ENCODE assay signal across 16 cellular contexts in the genomic region with DNA sequence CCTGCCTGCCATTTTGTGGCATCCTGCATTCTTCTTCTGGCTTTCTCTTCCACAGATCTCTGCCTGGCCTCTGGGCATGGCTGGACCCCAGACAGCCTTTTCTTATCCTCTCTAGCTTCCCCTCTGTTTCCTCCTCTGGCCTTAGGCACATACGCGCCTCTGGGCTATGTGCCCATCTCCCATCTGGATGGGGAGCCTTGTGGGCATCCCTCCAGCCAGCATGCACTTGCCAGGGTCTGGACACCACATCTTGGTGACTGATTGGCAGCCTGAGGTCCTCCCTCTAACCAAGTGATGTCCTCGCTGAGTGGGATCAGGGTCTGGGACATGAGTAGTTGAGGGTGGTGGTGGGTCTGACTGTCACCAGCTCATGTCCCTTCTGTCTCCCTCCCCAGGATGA. TPM values are rescaled to one million over a fixed set of nuclear protein-coding genes. Genes with fewer than 3 reads are reported as not detected.
DNase-seq lines count a peak whose midpoint lies in the region; ATAC-seq, FAIRE-seq and TF ChIP-seq lines count a peak whose summit lies in the region.
"Had no signal": no experiment of that assay in that cellular context is flagged by ENCODE, and none has a peak within 500 bp of the region (broad histone marks: within the 10 kb centered on the region; RNA-seq: fewer than 3 reads in every experiment).

No MANE protein-coding gene starts in this region.

- TF ChIP-seq RAD21 in HepG2 (CRISPR knock-in tag; IDR thresholded peaks at IDR 0.05), result no peak

- H4K20me1 ChIP-seq in HepG2 (ENCODE audit: insufficient read depth, low read length), result no peaks in the 10 kb centered on the region

- H3K4me3 Mint-ChIP-seq in activated T-cell treated with anti-CD3 and anti-CD28 coated beads, Interleukin-2, amount 50 U/mL, for 72 hours, result no peak overlapping the region
- no peak overlapping the region for H3K4me3 Mint-ChIP-seq in activated T-cell treated with anti-CD3 and anti-CD28 coated beads, Interleukin-2, amount 50 U/mL, for 4 hours
- peak overlapping the region in 1 of 5 experiments; percentile 24 for H3K4me3 Mint-ChIP-seq in brain
- H3K4me3 Mint-ChIP-seq: naive thymus-derived CD8-positive, alpha-beta T cell had no signal

- H3K36me3 Mint-ChIP-seq in activated T-cell treated with anti-CD3 and anti-CD28 coated beads, Interleukin-2, amount 50 U/mL, for 72 hours (ENCODE audit: insufficient read depth in 2 of 2), result peaks cover 2 to 15% of the 10 kb centered on the region in 2 donors
- peaks cover 17% of the 10 kb centered on the region for H3K36me3 Mint-ChIP-seq in activated T-cell treated with anti-CD3 and anti-CD28 coated beads, Interleukin-2, amount 50 U/mL, for 4 hours (ENCODE audit: insufficient read depth)
- peaks cover 14% of the 10 kb centered on the region for H3K36me3 Mint-ChIP-seq in brain

- no peak for DNase-seq in activated T-cell treated with anti-CD3 and anti-CD28 coated beads, Interleukin-2, amount 50 U/mL, for 72 hours
- no peak for DNase-seq in activated T-cell treated with anti-CD3 and anti-CD28 coated beads, Interleukin-2, amount 50 U/mL, for 4 hours
- DNase-seq in lower lobe of right lung, result no peak
- no peak for DNase-seq in transverse colon
- DNase-seq in NCI-H128 (lab: John Stamatoyannopoulos, UW; ENCODE audit: unreplicated experiment), result no peak
- DNase-seq in HepG2 (ENCODE audit: low spot score), result no peak
- DNase-seq in HEK293T (ENCODE audit: extremely low spot score), result no peak
- DNase-seq: activated naive CD4-positive, alpha-beta T cell treated with anti-CD3 and anti-CD28 coated beads, Interleukin-2, amount 50 U/mL, for 16 hours; cerebellar nuclear complex; foreskin keratinocyte; kidney glomerular epithelial cell; naive thymus-derived CD8-positive, alpha-beta T cell; NCI-H146; NK-92 treated with Interleukin-12 subunit alpha and Interleukin-12 subunit beta, amount 100 ng/mL, for 24 hours had no signal

- H3K27me3 Mint-ChIP-seq in activated T-cell treated with anti-CD3 and anti-CD28 coated beads, Interleukin-2, amount 50 U/mL, for 72 hours (ENCODE audit: low read depth), result no peaks in the 10 kb centered on the region
- H3K27me3 Mint-ChIP-seq in activated T-cell treated with anti-CD3 and anti-CD28 coated beads, Interleukin-2, amount 50 U/mL, for 4 hours (ENCODE audit: low read depth), result no peaks in the 10 kb centered on the region
- peaks cover 3% of the 10 kb centered on the region for H3K27me3 Mint-ChIP-seq in brain
- H3K27me3 Mint-ChIP-seq: naive thymus-derived CD8-positive, alpha-beta T cell had no signal

- H3K9me3 ChIP-seq in lower lobe of right lung, result no peaks in the 10 kb centered on the region
- H3K9me3 ChIP-seq in transverse colon, result no peaks in the 10 kb centered on the region
- H3K9me3 ChIP-seq in HepG2 (ENCODE audit: low read length), result no peaks in the 10 kb centered on the region

- no peaks in the 10 kb centered on the region for H3K9me3 Mint-ChIP-seq in activated T-cell treated with anti-CD3 and anti-CD28 coated beads, Interleukin-2, amount 50 U/mL, for 72 hours
- no peaks in the 10 kb centered on the region for H3K9me3 Mint-ChIP-seq in activated T-cell treated with anti-CD3 and anti-CD28 coated beads, Interleukin-2, amount 50 U/mL, for 4 hours
- no peaks in the 10 kb centered on the region for H3K9me3 Mint-ChIP-seq in brain
- H3K9me3 Mint-ChIP-seq: naive thymus-derived CD8-positive, alpha-beta T cell had no signal

- no peak overlapping the region for H2AFZ ChIP-seq in HepG2 (ENCODE audit: low read length)

- H3K4me2 ChIP-seq in HepG2 (ENCODE audit: low read depth, low read length), result no peak overlapping the region

- WGBS in transverse colon (ENCODE audit: low coverage in 1 of 2), 2 donors, result 83 to 91% methylated on average over 3 of the region's 3 CpGs
- WGBS in HepG2 (ENCODE audit: low lambda C conversion rate), result 100% methylated on average over 3 of the region's 3 CpGs

- H3K36me3 ChIP-seq in lower lobe of right lung (peaks cover 69% of the 10 kb centered on the region), transverse colon (no peaks in the 10 kb centered on the region), HepG2 (replicated peaks in 1 of 2; ENCODE audit: control insufficient read depth in 1 of 2, insufficient read depth in 2 of 2, low read length in 2 of 2) (peaks cover 14 to 25% of the 10 kb centered on the region in 2 experiments; a peak in 4 of 5 replicates)

- H3K79me2 ChIP-seq in HepG2 (ENCODE audit: insufficient read depth, low read length), result no peaks in the 10 kb centered on the region

- intact Hi-C loops in lower lobe of right lung (cut with DNase I) (no loop called here), transverse colon (cut with DNase I; ENCODE audit: low total_unique reads) (no loop called here), HepG2 (cut with micrococcal nuclease; ENCODE audit: unreplicated experiment) (no loop called here)

- ATAC-seq in activated T-cell treated with anti-CD3 and anti-CD28 coated beads, Interleukin-2, amount 50 U/mL, for 72 hours (replicated peaks in 1 of 2), result no peak
- ATAC-seq in activated T-cell treated with anti-CD3 and anti-CD28 coated beads, Interleukin-2, amount 50 U/mL, for 4 hours, result no peak
- no peak for ATAC-seq in lower lobe of right lung
- ATAC-seq in HepG2, result no peak
- ATAC-seq: HCT116; naive thymus-derived CD8-positive, alpha-beta T cell had no signal

- H3K4me1 ChIP-seq in lower lobe of right lung (peaks cover 94% of the 10 kb centered on the region), transverse colon (peaks cover 46 to 82% (median 60%) of the 10 kb centered on the region in 4 donors), HepG2 (ENCODE audit: insufficient read depth, low read length) (peaks cover 17% of the 10 kb centered on the region)

- TF ChIP-seq POLR2A in transverse colon (IDR thresholded peaks at IDR 0.05) (no peak), HepG2 (IDR thresholded peaks at IDR 0.05; ENCODE audit: insufficient read depth in 1 of 2, low read depth in 2 of 2, low read length in 2 of 2) (no peak)

- in situ Hi-C loops in transverse colon (cut with MboI; ENCODE audit: low pct_ligation_motif_present in 1 of 4, low pct_unique_long_range_greater_than_20kb in 1 of 4, low sequenced_read_pairs in 3 of 4) (no loop called here), HepG2 (cut with HindIII; ENCODE audit: extremely low pct_ligation_motif_present, low pct_unique_long_range_greater_than_20kb) (no loop called here)

- no peak for TF ChIP-seq EP300 in transverse colon (IDR thresholded peaks at IDR 0.05; ENCODE audit: low read depth)
- TF ChIP-seq EP300 in HepG2 (IDR thresholded peaks at IDR 0.05; ENCODE audit: low read depth in 2 of 2, low read length in 2 of 2), result no peak
- no peak for TF ChIP-seq EP300 in HepG2 (CRISPR knock-in tag; IDR thresholded peaks at IDR 0.05; ENCODE audit: borderline replicate concordance)

- H3K27me3 ChIP-seq in lower lobe of right lung (ENCODE audit: low read depth) (no peaks in the 10 kb centered on the region), transverse colon (no peaks in the 10 kb centered on the region), HepG2 (ENCODE audit: control insufficient read depth in 1 of 2, insufficient read depth in 2 of 2, low read length in 2 of 2) (no peaks in the 10 kb centered on the region)
- H3K27me3 ChIP-seq: foreskin keratinocyte had no signal

- no peak for FAIRE-seq in HepG2 (lab: Jason Lieb, UNC)

- POLR2A ChIA-PET in HepG2 (lab: Yijun Ruan, JAX) (no interaction called here), HEK293T (lab: Yijun Ruan, JAX) (interaction anchor here (1.9 kb wide), 1 partner anchor 13 kb away, joined by 4 read pairs; no protein-coding TSS in a partner anchor)

- no peak for TF ChIP-seq CTCF in brain (conservative IDR thresholded peaks at IDR 0.05)
- TF ChIP-seq CTCF in lower lobe of right lung (IDR thresholded peaks at IDR 0.05), result no peak
- no peak for TF ChIP-seq CTCF in transverse colon (IDR thresholded peaks at IDR 0.05)
- no peak for TF ChIP-seq CTCF in HepG2 (CRISPR knock-in tag; IDR thresholded peaks at IDR 0.05)

- CTCF ChIA-PET in HepG2 (lab: Yijun Ruan, JAX; ENCODE audit: low intra/inter-chr PET ratio, low total read pairs), result no interaction called here
- CTCF ChIA-PET in HEK293T (lab: Yijun Ruan, JAX), result no interaction called here

- BruUV-seq in HepG2 (replicated peaks; lab: Mats Ljungman, UMichigan), result no TSS peak

- peak overlapping the region; percentile 35 for H3K27ac Mint-ChIP-seq in activated T-cell treated with anti-CD3 and anti-CD28 coated beads, Interleukin-2, amount 50 U/mL, for 72 hours
- H3K27ac Mint-ChIP-seq in brain, result peak overlapping the region in 4 of 5 experiments; percentile 60 to 87 (median 72)

- H3K27ac ChIP-seq in lower lobe of right lung (peak overlapping the region; percentile 65), transverse colon (peak overlapping the region; percentile 39 to 86 (median 84)), HepG2 (ENCODE audit: extremely low read length, insufficient read depth, low read length) (no peak overlapping the region)
- H3K27ac ChIP-seq: foreskin keratinocyte had no signal

- H3K4me1 Mint-ChIP-seq in activated T-cell treated with anti-CD3 and anti-CD28 coated beads, Interleukin-2, amount 50 U/mL, for 72 hours (ENCODE audit: low read depth), result peaks cover 27% of the 10 kb centered on the region
- H3K4me1 Mint-ChIP-seq in activated T-cell treated with anti-CD3 and anti-CD28 coated beads, Interleukin-2, amount 50 U/mL, for 4 hours (ENCODE audit: low read depth), result peaks cover 63% of the 10 kb centered on the region
- H3K4me1 Mint-ChIP-seq in brain, result peaks cover 60% of the 10 kb centered on the region

- H3K4me3 ChIP-seq in lower lobe of right lung (no peak overlapping the region), transverse colon (no peak overlapping the region), HepG2 (replicated peaks in 1 of 3; ENCODE audit: insufficient read depth in 1 of 3, low read depth in 2 of 3, low read length in 3 of 3) (no peak overlapping the region)

- H3K9ac ChIP-seq in HepG2 (ENCODE audit: insufficient read depth, low read depth, low read length), result no peak overlapping the region

RNA-seq across cellular contexts. Expression of a gene that starts 12.8 kb away (rescaled TPM):
- 10 to 100 TPM; 14.3 to 15.3 TPM for total RNA-seq in activated T-cell treated with anti-CD3 and anti-CD28 coated beads, Interleukin-2, amount 50 U/mL, for 72 hours
- total RNA-seq in activated T-cell treated with anti-CD3 and anti-CD28 coated beads, Interleukin-2, amount 50 U/mL, for 4 hours, result 10 to 100 TPM in 2 of 3 donors, 1 to 10 TPM in 1; 9.3 to 14.2 (median 13.0) TPM
- polyA plus RNA-seq in brain (ENCODE audit: insufficient read depth, low read depth, low replicate concordance), result 11.3 TPM
- 68.3 TPM for total RNA-seq in lower lobe of right lung
- 10 to 100 TPM in 2 of 4 donors, 1 to 10 TPM in 2; 4.6 to 12.3 (median 9.8) TPM for total RNA-seq in transverse colon
- 3.1 and 3.8 TPM in 2 replicates for total RNA-seq in HepG2 (2016; rRNA removed; fragmentation: Illumina TruSeq; extraction: Trizol)
- 0.61 and 0.71 TPM in 2 replicates for total RNA-seq in HepG2 (2016; cell fraction: cytosol; rRNA removed; fragmentation: Illumina TruSeq; extraction: Trizol; ENCODE audit: low read depth)
- total RNA-seq in HepG2 (2016; cell fraction: insoluble cytoplasmic fraction; rRNA removed; fragmentation: Illumina TruSeq; extraction: Trizol), result 3.1 and 4.3 TPM in 2 replicates
- 1.4 and 1.8 TPM in 2 replicates for total RNA-seq in HepG2 (2016; cell fraction: membrane; rRNA removed; fragmentation: Illumina TruSeq; extraction: Trizol)
- total RNA-seq in HepG2 (2016; cell fraction: nucleus; rRNA removed; fragmentation: Illumina TruSeq; extraction: Trizol), result 3.2 and 3.6 TPM in 2 replicates
- 4.8 and 5.1 TPM in 2 replicates for polyA plus RNA-seq in HepG2 (2011; rRNA removed)
- 3.1 and 3.9 TPM in 2 replicates for polyA plus RNA-seq in HepG2 (2011; cell fraction: cytosol; rRNA removed)
- 15.5 and 19.5 TPM in 2 replicates for polyA plus RNA-seq in HepG2 (2011; cell fraction: nucleus; rRNA removed)
- polyA plus RNA-seq in HepG2 (2012), result 3.9 and 4.4 TPM in 2 replicates
- polyA plus RNA-seq in HepG2 (2016; cell fraction: cytosol; fragmentation: Illumina TruSeq; extraction: Trizol; ENCODE audit: low read depth), result 0.38 and 0.41 TPM in 2 replicates
- polyA plus RNA-seq in HepG2 (2016; cell fraction: insoluble cytoplasmic fraction; fragmentation: Illumina TruSeq; extraction: Trizol; ENCODE audit: low read depth), result 2.2 and 3.1 TPM in 2 replicates
- 0.70 and 0.73 TPM in 2 replicates for polyA plus RNA-seq in HepG2 (2016; cell fraction: membrane; fragmentation: Illumina TruSeq; extraction: Trizol; ENCODE audit: low read depth)
- polyA plus RNA-seq in HepG2 (2016; cell fraction: nucleus; fragmentation: Illumina TruSeq; extraction: Trizol; ENCODE audit: insufficient read depth, low read depth), result 17.8 and 18.9 TPM in 2 replicates
- 3.4 and 9.7 TPM in 2 replicates for polyA minus RNA-seq in HepG2 (2011; rRNA and poly(A)+ RNA removed; ENCODE audit: low replicate concordance)
- 3.4 and 3.5 TPM in 2 replicates for polyA minus RNA-seq in HepG2 (2011; cell fraction: cytosol; rRNA and poly(A)+ RNA removed)
- 4.4 and 6.8 TPM in 2 replicates for polyA minus RNA-seq in HepG2 (2011; cell fraction: nucleus; rRNA and poly(A)+ RNA removed)

RNA-seq across cellular contexts. Expression of a gene that starts 29.1 kb away (rescaled TPM):
- 10 to 100 TPM; 33.3 to 39.7 TPM for total RNA-seq in activated T-cell treated with anti-CD3 and anti-CD28 coated beads, Interleukin-2, amount 50 U/mL, for 72 hours
- total RNA-seq in activated T-cell treated with anti-CD3 and anti-CD28 coated beads, Interleukin-2, amount 50 U/mL, for 4 hours, result 1 to 10 TPM; 1.5 to 2.2 (median 1.6) TPM
- 3.4 TPM for polyA plus RNA-seq in brain (ENCODE audit: insufficient read depth, low read depth, low replicate concordance)
- 1.4 TPM for total RNA-seq in lower lobe of right lung
- 10 to 100 TPM in 1 of 4 donors, 1 to 10 TPM in 3; 1.1 to 49.8 (median 2.3) TPM for total RNA-seq in transverse colon
- 8.3 and 19.7 TPM in 2 replicates for total RNA-seq in HepG2 (2016; rRNA removed; fragmentation: Illumina TruSeq; extraction: Trizol)
- total RNA-seq in HepG2 (2016; cell fraction: cytosol; rRNA removed; fragmentation: Illumina TruSeq; extraction: Trizol; ENCODE audit: low read depth), result 10.1 and 10.8 TPM in 2 replicates
- 7.8 and 21.1 TPM in 2 replicates for total RNA-seq in HepG2 (2016; cell fraction: insoluble cytoplasmic fraction; rRNA removed; fragmentation: Illumina TruSeq; extraction: Trizol)
- 8.0 and 9.6 TPM in 2 replicates for total RNA-seq in HepG2 (2016; cell fraction: membrane; rRNA removed; fragmentation: Illumina TruSeq; extraction: Trizol)
- total RNA-seq in HepG2 (2016; cell fraction: nucleus; rRNA removed; fragmentation: Illumina TruSeq; extraction: Trizol), result 22.6 and 34.5 TPM in 2 replicates
- 14.0 and 18.5 TPM in 2 replicates for polyA plus RNA-seq in HepG2 (2011; rRNA removed)
- polyA plus RNA-seq in HepG2 (2011; cell fraction: cytosol; rRNA removed), result 5.4 and 11.1 TPM in 2 replicates
- 50.6 and 90.5 TPM in 2 replicates for polyA plus RNA-seq in HepG2 (2011; cell fraction: nucleus; rRNA removed)
- 3.2 and 9.0 TPM in 2 replicates for polyA plus RNA-seq in HepG2 (2012)
- polyA plus RNA-seq in HepG2 (2016; cell fraction: cytosol; fragmentation: Illumina TruSeq; extraction: Trizol; ENCODE audit: low read depth), result 1.2 and 1.3 TPM in 2 replicates
- polyA plus RNA-seq in HepG2 (2016; cell fraction: insoluble cytoplasmic fraction; fragmentation: Illumina TruSeq; extraction: Trizol; ENCODE audit: low read depth), result 7.2 and 8.0 TPM in 2 replicates
- polyA plus RNA-seq in HepG2 (2016; cell fraction: membrane; fragmentation: Illumina TruSeq; extraction: Trizol; ENCODE audit: low read depth), result 3.6 and 4.0 TPM in 2 replicates
- 105 and 116 TPM in 2 replicates for polyA plus RNA-seq in HepG2 (2016; cell fraction: nucleus; fragmentation: Illumina TruSeq; extraction: Trizol; ENCODE audit: insufficient read depth, low read depth)
- polyA minus RNA-seq in HepG2 (2011; rRNA and poly(A)+ RNA removed; ENCODE audit: low replicate concordance), result 12.7 and 35.9 TPM in 2 replicates
- 1.6 and 4.1 TPM in 2 replicates for polyA minus RNA-seq in HepG2 (2011; cell fraction: cytosol; rRNA and poly(A)+ RNA removed)
- 11.4 and 16.5 TPM in 2 replicates for polyA minus RNA-seq in HepG2 (2011; cell fraction: nucleus; rRNA and poly(A)+ RNA removed)

RNA-seq across cellular contexts. Expression of a gene that starts 57.2 kb away (rescaled TPM):
- total RNA-seq in activated T-cell treated with anti-CD3 and anti-CD28 coated beads, Interleukin-2, amount 50 U/mL, for 72 hours, result 1 to 10 TPM; 7.2 to 8.4 TPM
- 1 to 10 TPM in 2 of 3 donors, under 1 TPM in 1; 0.63 to 2.4 (median 1.4) TPM for total RNA-seq in activated T-cell treated with anti-CD3 and anti-CD28 coated beads, Interleukin-2, amount 50 U/mL, for 4 hours
- polyA plus RNA-seq in brain (ENCODE audit: insufficient read depth, low read depth, low replicate concordance) (3.8 TPM), HepG2 (2011; rRNA removed) (0.17 and 0.48 TPM in 2 replicates)
- total RNA-seq in lower lobe of right lung (5.0 TPM), transverse colon (1 to 10 TPM in 3 of 4 donors, under 1 TPM in 1; 0.82 to 7.1 (median 3.2) TPM), HepG2 (2016; rRNA removed; fragmentation: Illumina TruSeq; extraction: Trizol) (0.11 TPM in 2 replicates)
- total RNA-seq in HepG2 (2016; cell fraction: cytosol; rRNA removed; fragmentation: Illumina TruSeq; extraction: Trizol; ENCODE audit: low read depth), result not detected in 2 replicates
- total RNA-seq in HepG2 (2016; cell fraction: insoluble cytoplasmic fraction; rRNA removed; fragmentation: Illumina TruSeq; extraction: Trizol), result 0.09 TPM in 1 of 2 replicates, not detected in the other
- total RNA-seq in HepG2 (2016; cell fraction: membrane; rRNA removed; fragmentation: Illumina TruSeq; extraction: Trizol), result not detected in 2 replicates
- not detected in 2 replicates for total RNA-seq in HepG2 (2016; cell fraction: nucleus; rRNA removed; fragmentation: Illumina TruSeq; extraction: Trizol)
- polyA plus RNA-seq in HepG2 (2011; cell fraction: cytosol; rRNA removed), result 0.19 and 0.23 TPM in 2 replicates
- polyA plus RNA-seq in HepG2 (2011; cell fraction: nucleus; rRNA removed), result 1.3 and 1.5 TPM in 2 replicates
- 0.21 and 0.31 TPM in 2 replicates for polyA plus RNA-seq in HepG2 (2012)
- polyA plus RNA-seq in HepG2 (2016; cell fraction: cytosol; fragmentation: Illumina TruSeq; extraction: Trizol; ENCODE audit: low read depth), result not detected in 2 replicates
- not detected in 2 replicates for polyA plus RNA-seq in HepG2 (2016; cell fraction: insoluble cytoplasmic fraction; fragmentation: Illumina TruSeq; extraction: Trizol; ENCODE audit: low read depth)
- polyA plus RNA-seq in HepG2 (2016; cell fraction: membrane; fragmentation: Illumina TruSeq; extraction: Trizol; ENCODE audit: low read depth), result not detected in 2 replicates
- not detected in 2 replicates for polyA plus RNA-seq in HepG2 (2016; cell fraction: nucleus; fragmentation: Illumina TruSeq; extraction: Trizol; ENCODE audit: insufficient read depth, low read depth)
- 0.40 TPM in 2 replicates for polyA minus RNA-seq in HepG2 (2011; rRNA and poly(A)+ RNA removed; ENCODE audit: low replicate concordance)
- not detected in 2 replicates for polyA minus RNA-seq in HepG2 (2011; cell fraction: cytosol; rRNA and poly(A)+ RNA removed)
- polyA minus RNA-seq in HepG2 (2011; cell fraction: nucleus; rRNA and poly(A)+ RNA removed), result not detected in 2 replicates
